Comparison of ENCODE assay signal across 9 cellular contexts in the genomic region with DNA sequence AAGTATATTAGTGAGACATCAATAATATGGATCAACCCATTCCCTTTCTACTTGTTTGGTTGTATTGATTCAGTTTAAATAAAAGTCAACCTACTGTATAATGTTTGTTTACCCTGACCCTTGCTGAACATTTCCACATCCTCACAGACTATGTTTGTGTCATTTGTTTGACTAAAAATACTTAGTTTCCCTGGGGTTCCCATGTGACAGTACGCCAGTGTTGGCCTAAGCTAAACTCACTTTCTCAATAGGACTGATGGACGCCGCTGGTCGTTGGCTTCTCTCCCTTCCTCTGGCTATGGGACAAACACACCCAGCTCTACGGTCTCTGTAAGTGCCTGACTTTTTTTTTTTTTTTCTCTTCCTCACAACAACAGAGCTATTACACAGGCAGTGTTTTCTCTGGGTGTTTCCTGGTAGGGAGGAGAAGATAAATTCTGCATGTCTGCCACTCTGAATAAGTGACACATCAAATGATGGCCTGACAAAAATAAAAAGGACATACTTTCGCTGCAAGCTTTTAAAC.
DNase-seq lines count a peak whose midpoint lies in the region; ATAC-seq and TF ChIP-seq lines count a peak whose summit lies in the region.
"Had no signal": no experiment of that assay in that cellular context is flagged by ENCODE, and none has a peak within 500 bp of the region (broad histone marks: within the 10 kb centered on the region; RNA-seq: fewer than 3 reads in every experiment).

No MANE protein-coding gene starts in this region.

- intact Hi-C loops in Right ventricle myocardium inferior (cut with DNase I), result no loop called here

- no peaks in the 10 kb centered on the region for H3K79me2 ChIP-seq in osteoblast (ENCODE audit: insufficient read depth, low read length)

- H3K4me2 ChIP-seq in osteoblast (ENCODE audit: insufficient read depth, low read length), result peak overlapping the region; percentile 49

- H3K27me3 ChIP-seq in osteoblast (ENCODE audit: insufficient read depth, low read length), result no peaks in the 10 kb centered on the region

- TF ChIP-seq CTCF in WI38 (IDR thresholded peaks at IDR 0.05; ENCODE audit: low read depth, low read length) (no peak), osteoblast (IDR thresholded peaks at IDR 0.05; ENCODE audit: extremely low read depth, low read depth, low read length) (no peak)

- ATAC-seq in Right ventricle myocardium inferior (peak; percentile 98), GM18505 (IDR thresholded peaks at IDR 0.05; ENCODE audit: unreplicated experiment) (no peak), HG03025 (IDR thresholded peaks at IDR 0.05; ENCODE audit: low FRiP score, unreplicated experiment) (no peak)

- H3K4me3 ChIP-seq in WI38 (ENCODE audit: low read depth, low read length) (peak overlapping the region; percentile 6; the same call in 1 of the 2 replicates), osteoblast (ENCODE audit: insufficient read depth, low read length) (peak overlapping the region; percentile 4)

- no peaks in the 10 kb centered on the region for H3K9me3 ChIP-seq in osteoblast (ENCODE audit: low read depth, low read length)

- H2AFZ ChIP-seq in osteoblast (ENCODE audit: low read length), result peak overlapping the region; percentile 66

- TF ChIP-seq POLR2A in GM18505 (IDR thresholded peaks at IDR 0.05; ENCODE audit: borderline replicate concordance, extremely low read depth, insufficient read depth, insufficient read length), result no peak

- H3K4me1 ChIP-seq in osteoblast (ENCODE audit: insufficient read depth, low read length), result peaks cover 24% of the 10 kb centered on the region

- H4K20me1 ChIP-seq in osteoblast (ENCODE audit: insufficient read depth, low read length), result no peaks in the 10 kb centered on the region

- H3K36me3 ChIP-seq in osteoblast (ENCODE audit: insufficient read depth, low read length), result no peaks in the 10 kb centered on the region

- H3K27ac ChIP-seq in osteoblast (ENCODE audit: low read depth, low read length), result peak overlapping the region; percentile 67
- H3K27ac ChIP-seq: VCaP had no signal

- peak; percentile 22 for DNase-seq in AG08395 (ENCODE audit: low spot score)
- peak; percentile 83 for DNase-seq in Right ventricle myocardium inferior (ENCODE audit: missing footprints)
- no peak for DNase-seq in osteoblast (ENCODE audit: insufficient read length, low spot score, missing footprints)
- no peak for DNase-seq in stimulated activated CD4-positive, alpha-beta T cell treated with anti-CD3 and anti-CD28 coated beads, Interleukin-15, amount 100 ng/mL, for 24 hours
- DNase-seq in NCI-H345 treated with DMSO at 0.1 percent for 48 hours (lab: John Stamatoyannopoulos, UW; ENCODE audit: unreplicated experiment), result no peak

Comparison
In these comparisons a context has a peak if more than half of its experiments do, and no peak if none do; other contexts are left out.
1. DNase-seq: peak in AG08395 (single experiment) and Right ventricle myocardium inferior (single experiment); none in osteoblast (single experiment), stimulated activated CD4-positive, alpha-beta T cell treated with anti-CD3 and anti-CD28 coated beads, Interleukin-15, amount 100 ng/mL, for 24 hours (single experiment) and NCI-H345 treated with DMSO at 0.1 percent for 48 hours (single experiment).